10 cellular contexts compared by ENCODE assay signal in genomic region chr6:15312500-15312899, GRCh38.
A peak's percentile ranks its signal among the peaks of the same experiment; 100 is the strongest.
DNase-seq lines count a peak whose midpoint lies in the region; ATAC-seq, FAIRE-seq and TF ChIP-seq lines count a peak whose summit lies in the region.
"Had no signal": no experiment of that assay in that cellular context is flagged by ENCODE, and none has a peak within 500 bp of the region (broad histone marks: within the 10 kb centered on the region; RNA-seq: fewer than 3 reads in every experiment).

No MANE protein-coding gene starts in this region.

- H3K4me2 ChIP-seq in BLaER1, result peak overlapping the region; percentile 72
- H3K4me2 ChIP-seq in keratinocyte (ENCODE audit: control insufficient read depth, extremely low read depth, insufficient read depth, low read depth, low read length), result no peak overlapping the region

- peak; percentile 33 for DNase-seq in HCEC 1CT
- DNase-seq in activated CD8-positive, alpha-beta T cell treated with anti-CD3 and anti-CD28 coated beads, Interleukin-2, amount 10 ng/mL, durations not matched to agents 7 days and 5 days, result no peak
- DNase-seq in keratinocyte (ENCODE audit: low read depth, low spot score), result no peak
- DNase-seq in COR-L47 (lab: John Stamatoyannopoulos, UW), result no peak
- DNase-seq in epidermal melanocyte (ENCODE audit: insufficient read length, low spot score), result no peak
- DNase-seq in ureter (ENCODE audit: low spot score), result no peak
- DNase-seq: Calu3, NCI-H69 had no signal

- no peak for TF ChIP-seq CTCF in keratinocyte (optimal IDR thresholded peaks at IDR 0.05 in 1 of 3, IDR thresholded peaks at IDR 0.05 in 1 of 3, conservative IDR thresholded peaks at IDR 0.05 in 1 of 3; ENCODE audit: extremely low read depth in 1 of 3, insufficient read depth in 2 of 3, low read length in 3 of 3)

- H3K27ac ChIP-seq in BLaER1 (peak overlapping the region; percentile 49; the same call in 1 of the 2 replicates), keratinocyte (ENCODE audit: control insufficient read depth, insufficient read depth, low read length) (no peak overlapping the region)

- peak overlapping the region; percentile 38 for H3K4me3 ChIP-seq in BLaER1
- no peak overlapping the region for H3K4me3 ChIP-seq in keratinocyte (ENCODE audit: control insufficient read depth in 2 of 3, extremely low read depth in 1 of 3, insufficient read depth in 2 of 3, low read depth in 1 of 3, low read length in 3 of 3)

- POLR2A ChIA-PET in activated CD8-positive, alpha-beta T cell treated with anti-CD3 and anti-CD28 coated beads, Interleukin-2, amount 10 ng/mL, durations not matched to agents 7 days and 5 days (lab: Charles Lee), result interaction anchor here (1.1 to 1.9 kb wide), 2 partner anchors 13 to 64 kb away, joined by 3 to 6 read pairs; no protein-coding TSS in a partner anchor

- H3K27me3 ChIP-seq in BLaER1 (no peaks in the 10 kb centered on the region), keratinocyte (ENCODE audit: control insufficient read depth, extremely low read depth, insufficient read depth, low read length) (no peaks in the 10 kb centered on the region)

- H3K27me3 Mint-ChIP-seq in activated CD8-positive, alpha-beta T cell treated with anti-CD3 and anti-CD28 coated beads, Interleukin-2, amount 10 ng/mL, durations not matched to agents 7 days and 5 days (ENCODE audit: low read depth), result no peaks in the 10 kb centered on the region

- no peaks in the 10 kb centered on the region for H3K9me3 Mint-ChIP-seq in activated CD8-positive, alpha-beta T cell treated with anti-CD3 and anti-CD28 coated beads, Interleukin-2, amount 10 ng/mL, durations not matched to agents 7 days and 5 days (ENCODE audit: insufficient read depth)

- no peaks in the 10 kb centered on the region for H3K36me3 ChIP-seq in BLaER1
- peaks cover 0 to 2% of the 10 kb centered on the region in 2 experiments for H3K36me3 ChIP-seq in keratinocyte (ENCODE audit: control insufficient read depth in 2 of 2, extremely low read depth in 1 of 2, insufficient read depth in 2 of 2, low read length in 2 of 2)

- H3K36me3 Mint-ChIP-seq in activated CD8-positive, alpha-beta T cell treated with anti-CD3 and anti-CD28 coated beads, Interleukin-2, amount 10 ng/mL, durations not matched to agents 7 days and 5 days (ENCODE audit: low read depth), result peaks cover 29% of the 10 kb centered on the region

- H3K27ac Mint-ChIP-seq in activated CD8-positive, alpha-beta T cell treated with anti-CD3 and anti-CD28 coated beads, Interleukin-2, amount 10 ng/mL, durations not matched to agents 7 days and 5 days, result peak overlapping the region; percentile 80

- peaks cover 100% of the 10 kb centered on the region for H4K20me1 ChIP-seq in BLaER1
- peaks cover 14% of the 10 kb centered on the region for H4K20me1 ChIP-seq in keratinocyte (ENCODE audit: control insufficient read depth, extremely low read depth, insufficient read depth, low read length)

- peak overlapping the region; percentile 48 for H3K9ac ChIP-seq in BLaER1
- H3K9ac ChIP-seq in keratinocyte (ENCODE audit: control insufficient read depth, extremely low read depth, insufficient read depth, low read length), result no peak overlapping the region

- H3K9me3 ChIP-seq in BLaER1 (no peaks in the 10 kb centered on the region), keratinocyte (ENCODE audit: control insufficient read depth, low read depth, low read length) (no peaks in the 10 kb centered on the region)

- H2AFZ ChIP-seq in keratinocyte (ENCODE audit: control insufficient read depth, low read length), result no peak overlapping the region

- peak overlapping the region; percentile 4 for H3K4me3 Mint-ChIP-seq in activated CD8-positive, alpha-beta T cell treated with anti-CD3 and anti-CD28 coated beads, Interleukin-2, amount 10 ng/mL, durations not matched to agents 7 days and 5 days

- peak; percentile 55 for ATAC-seq in activated CD8-positive, alpha-beta T cell treated with anti-CD3 and anti-CD28 coated beads, Interleukin-2, amount 10 ng/mL, durations not matched to agents 7 days and 5 days
- no peak for ATAC-seq in HG02642 (IDR thresholded peaks at IDR 0.05; ENCODE audit: poor library complexity, unreplicated experiment)

- CTCF ChIA-PET in activated CD8-positive, alpha-beta T cell treated with anti-CD3 and anti-CD28 coated beads, Interleukin-2, amount 10 ng/mL, durations not matched to agents 7 days and 5 days (lab: Charles Lee), result no interaction called here

- peaks cover 97% of the 10 kb centered on the region for H3K4me1 ChIP-seq in BLaER1
- peaks cover 12% of the 10 kb centered on the region for H3K4me1 ChIP-seq in keratinocyte (ENCODE audit: control insufficient read depth, extremely low read depth, insufficient read depth, low read length)

- H3K9me1 ChIP-seq in keratinocyte (ENCODE audit: control insufficient read depth, extremely low read depth, insufficient read depth, low read length), result peaks cover 10% of the 10 kb centered on the region

- H3K4me1 Mint-ChIP-seq in activated CD8-positive, alpha-beta T cell treated with anti-CD3 and anti-CD28 coated beads, Interleukin-2, amount 10 ng/mL, durations not matched to agents 7 days and 5 days (ENCODE audit: low read depth), result peaks cover 81% of the 10 kb centered on the region

- FAIRE-seq in keratinocyte (lab: Jason Lieb, UNC), result peak; percentile 67

- H3K79me2 ChIP-seq in keratinocyte (ENCODE audit: control insufficient read depth, insufficient read depth, low read length), result peaks cover 96% of the 10 kb centered on the region

- dilution Hi-C loops in keratinocyte (cut with MboI; ENCODE audit: extremely low pct_ligation_motif_present, low sequenced_read_pairs), result no loop called here
